25 cellular contexts compared by ENCODE assay signal in genomic region chr1:154821083-154821482, GRCh38.
"Had no signal": no experiment of that assay in that cellular context is flagged by ENCODE, and none has a peak within 500 bp of the region (broad histone marks: within the 10 kb centered on the region; RNA-seq: fewer than 3 reads in every experiment).

No MANE protein-coding gene starts in this region.

- H3K4me1 ChIP-seq: breast epithelium, pancreas, prostate gland, tibial nerve had no signal

- H3K9me3 Mint-ChIP-seq: activated CD4-positive, alpha-beta memory T cell treated with anti-CD3 and anti-CD28 coated beads, Interleukin-2, amount 10 ng/mL, durations not matched to agents 7 days and 5 days; activated CD4-positive, alpha-beta T cell treated with anti-CD3 and anti-CD28 coated beads, Interleukin-2, amount 10 ng/mL, durations not matched to agents 7 days and 5 days; activated T-cell treated with anti-CD3 and anti-CD28 coated beads, Interleukin-2, amount 50 U/mL, for 24 hours; central memory CD8-positive, alpha-beta T cell; dendritic cell treated with granulocyte-macrophage colony-stimulating factor and Interleukin-4, amounts not matched to agents 40 ng/mL and 50 ng/mL, for 4 days; naive B cell had no signal

- H3K36me3 Mint-ChIP-seq: naive B cell had no signal

- ATAC-seq: pancreas, T-helper 17 cell had no signal

- DNase-seq: activated CD4-positive, alpha-beta memory T cell treated with anti-CD3 and anti-CD28 coated beads, Interleukin-2, amount 10 ng/mL, durations not matched to agents 7 days and 5 days; activated CD4-positive, alpha-beta T cell treated with anti-CD3 and anti-CD28 coated beads, Interleukin-2, amount 10 ng/mL, durations not matched to agents 7 days and 5 days; activated CD4-positive, CD25-positive, alpha-beta regulatory T cell treated with anti-CD3 and anti-CD28 coated beads, Interleukin-2, amount 50 U/mL, for 72 hours; activated CD8-positive, alpha-beta memory T cell treated with anti-CD3 and anti-CD28 coated beads, Interleukin-2, amount 50 U/mL, for 48 hours; activated gamma-delta T cell; activated naive CD4-positive, alpha-beta T cell treated with anti-CD3 and anti-CD28 coated beads, Interleukin-2, amount 50 U/mL, for 16 hours; activated T-cell treated with anti-CD3 and anti-CD28 coated beads, Interleukin-2, amount 50 U/mL, for 24 hours; amygdala; esophagus squamous epithelium; foreskin fibroblast; heart right ventricle; kidney glomerular epithelial cell; naive B cell; retina; stimulated activated CD4-positive, alpha-beta T cell treated with anti-CD3 and anti-CD28 coated beads, Interleukin-15, amount 100 ng/mL, for 24 hours; stimulated activated CD4-positive, alpha-beta T cell treated with anti-CD3 and anti-CD28 coated beads, Interleukin-2, amount 100 ng/mL, for 24 hours; stimulated activated naive CD4-positive, alpha-beta T cell; T-helper 17 cell; T1000 had no signal

- H3K4me1 Mint-ChIP-seq: activated CD4-positive, alpha-beta memory T cell treated with anti-CD3 and anti-CD28 coated beads, Interleukin-2, amount 10 ng/mL, durations not matched to agents 7 days and 5 days; activated CD4-positive, alpha-beta T cell treated with anti-CD3 and anti-CD28 coated beads, Interleukin-2, amount 10 ng/mL, durations not matched to agents 7 days and 5 days had no signal

- H3K4me3 Mint-ChIP-seq: activated CD4-positive, alpha-beta memory T cell treated with anti-CD3 and anti-CD28 coated beads, Interleukin-2, amount 10 ng/mL, durations not matched to agents 7 days and 5 days; activated CD4-positive, alpha-beta T cell treated with anti-CD3 and anti-CD28 coated beads, Interleukin-2, amount 10 ng/mL, durations not matched to agents 7 days and 5 days; activated T-cell treated with anti-CD3 and anti-CD28 coated beads, Interleukin-2, amount 50 U/mL, for 24 hours; central memory CD8-positive, alpha-beta T cell; dendritic cell treated with granulocyte-macrophage colony-stimulating factor and Interleukin-4, amounts not matched to agents 40 ng/mL and 50 ng/mL, for 4 days; T-helper 17 cell had no signal

- H3K27me3 Mint-ChIP-seq: activated T-cell treated with anti-CD3 and anti-CD28 coated beads, Interleukin-2, amount 50 U/mL, for 24 hours had no signal

- H3K27ac Mint-ChIP-seq: activated CD4-positive, alpha-beta memory T cell treated with anti-CD3 and anti-CD28 coated beads, Interleukin-2, amount 10 ng/mL, durations not matched to agents 7 days and 5 days; activated CD4-positive, alpha-beta T cell treated with anti-CD3 and anti-CD28 coated beads, Interleukin-2, amount 10 ng/mL, durations not matched to agents 7 days and 5 days; activated T-cell treated with anti-CD3 and anti-CD28 coated beads, Interleukin-2, amount 50 U/mL, for 24 hours; dendritic cell treated with granulocyte-macrophage colony-stimulating factor and Interleukin-4, amounts not matched to agents 40 ng/mL and 50 ng/mL, for 4 days; T-helper 17 cell had no signal

- H3K27ac ChIP-seq: breast epithelium, esophagus squamous epithelium, heart right ventricle, pancreas, prostate gland, tibial nerve had no signal

- H3K9me3 ChIP-seq: breast epithelium, esophagus squamous epithelium, heart right ventricle, pancreas, prostate gland, tibial nerve had no signal

- H3K4me3 ChIP-seq: breast epithelium, esophagus squamous epithelium, heart right ventricle, pancreas, prostate gland, tibial nerve had no signal

- H3K36me3 ChIP-seq: breast epithelium, esophagus squamous epithelium, heart right ventricle, pancreas, prostate gland, tibial nerve had no signal

- H3K27me3 ChIP-seq: breast epithelium, esophagus squamous epithelium, heart right ventricle, pancreas, tibial nerve had no signal
